ENCODE assay signal across 18 cellular contexts in genomic region chr6:108698593-108699289, GRCh38.
DNase-seq lines count a peak whose midpoint lies in the region; ATAC-seq and TF ChIP-seq lines count a peak whose summit lies in the region.
"Had no signal": no experiment of that assay in that cellular context is flagged by ENCODE, and none has a peak within 500 bp of the region (broad histone marks: within the 10 kb centered on the region; RNA-seq: fewer than 3 reads in every experiment).

No MANE protein-coding gene starts in this region.

- no peaks in the 10 kb centered on the region for H3K79me2 ChIP-seq in trophoblast cell (ENCODE audit: control insufficient read depth, insufficient read depth, low read length, poor library complexity)

- H2BK120ac ChIP-seq in trophoblast cell (ENCODE audit: insufficient read depth, low read length, poor library complexity), result no peak overlapping the region

- no peak overlapping the region for H2BK5ac ChIP-seq in trophoblast cell (ENCODE audit: low read depth, low read length, poor library complexity)

- H3K4ac ChIP-seq in trophoblast cell (ENCODE audit: low read depth, low read length), result no peak overlapping the region

- H3K4me2 ChIP-seq in trophoblast cell (ENCODE audit: low read length), result no peak overlapping the region
- H3K4me2 ChIP-seq: BLaER1 treated with 17β-estradiol and CSF1 and Interleukin-3, amounts not matched to agents 10 nM and 100 nM had no signal

- intact Hi-C loops in left ventricle myocardium superior (cut with micrococcal nuclease), result no loop called here
- intact Hi-C loops in left cardiac atrium (cut with DNase I), result no loop called here
- intact Hi-C loops in aorta (cut with DNase I), result loop anchor here in 1 of 2 donors (5.0 kb wide), 1 partner anchor 39 kb away; no protein-coding TSS in a partner anchor

- H3K79me1 ChIP-seq in trophoblast cell (ENCODE audit: low read length), result no peaks in the 10 kb centered on the region

- peak overlapping the region; percentile 32 for H2BK12ac ChIP-seq in trophoblast cell (ENCODE audit: low read length)

- no peak overlapping the region for H4K8ac ChIP-seq in trophoblast cell (ENCODE audit: low read depth, low read length)

- no peaks in the 10 kb centered on the region for H3K27me3 ChIP-seq in gastroesophageal sphincter
- no peaks in the 10 kb centered on the region for H3K27me3 ChIP-seq in trophoblast cell (ENCODE audit: insufficient read depth, low read length)
- H3K27me3 ChIP-seq in aorta (ENCODE audit: control insufficient read depth in 1 of 2, insufficient read depth in 2 of 2, low read length in 1 of 2), result no peaks in the 10 kb centered on the region
- H3K27me3 ChIP-seq: BLaER1 treated with 17β-estradiol and CSF1 and Interleukin-3, amounts not matched to agents 10 nM and 100 nM had no signal

- H4K91ac ChIP-seq in trophoblast cell (ENCODE audit: low read depth, low read length), result peak overlapping the region; percentile 42

- ATAC-seq in left ventricle myocardium superior, result peak; percentile 5
- ATAC-seq in left cardiac atrium, result no peak
- peak; percentile 14 for ATAC-seq in gastroesophageal sphincter
- ATAC-seq in aorta (ENCODE audit: low FRiP score), result no peak
- no peak for ATAC-seq in GM19023 (IDR thresholded peaks at IDR 0.05; ENCODE audit: unreplicated experiment)

- H4K12ac ChIP-seq in trophoblast cell (ENCODE audit: low read depth, low read length), result no peak overlapping the region

- DNase-seq in left ventricle myocardium superior (no peak), left cardiac atrium (no peak), trophoblast cell (no peak), aorta (no peak), NCI-H2107 treated with DMSO at 0.1 percent for 48 hours (lab: John Stamatoyannopoulos, UW; ENCODE audit: unreplicated experiment) (no peak), NCI-H2171 treated with DMSO at 0.1 percent for 48 hours (lab: John Stamatoyannopoulos, UW) (no peak)
- DNase-seq: GF-D8, HCEC 1CT, MV-4-11, NCI-H1417 treated with DMSO at 0.1 percent for 48 hours, NCI-H2029, NCI-H510A, NCI-H774, RPMI8226 had no signal

- H3K23ac ChIP-seq in trophoblast cell (ENCODE audit: low read length), result no peak overlapping the region

- H3K4me1 ChIP-seq in gastroesophageal sphincter, result no peaks in the 10 kb centered on the region
- H3K4me1 ChIP-seq in trophoblast cell (ENCODE audit: control insufficient read depth in 1 of 2, insufficient read depth in 2 of 2, low read length in 2 of 2), result peaks cover 0 to 4% of the 10 kb centered on the region in 2 experiments
- H3K4me1 ChIP-seq in aorta (ENCODE audit: control insufficient read depth in 1 of 2, insufficient read depth in 2 of 2, low read length in 2 of 2), result peaks cover 2 to 4% of the 10 kb centered on the region in 2 donors
- H3K4me1 ChIP-seq: SJSA1 had no signal

- H3K4me3 ChIP-seq in gastroesophageal sphincter, result no peak overlapping the region
- H3K4me3 ChIP-seq in trophoblast cell (ENCODE audit: low read depth, low read length), result no peak overlapping the region
- H3K4me3 ChIP-seq in aorta (ENCODE audit: low read length in 2 of 2), result no peak overlapping the region
- H3K4me3 ChIP-seq: BLaER1 treated with 17β-estradiol and CSF1 and Interleukin-3, amounts not matched to agents 10 nM and 100 nM; SJSA1 had no signal

- H3K14ac ChIP-seq in trophoblast cell (ENCODE audit: low read length), result no peak overlapping the region

- TF ChIP-seq POLR2A in gastroesophageal sphincter (IDR thresholded peaks at IDR 0.05), result no peak

- H3K36me3 ChIP-seq in gastroesophageal sphincter, result peaks cover 0 to 18% of the 10 kb centered on the region in 2 donors
- H3K36me3 ChIP-seq in trophoblast cell (ENCODE audit: control insufficient read depth in 1 of 2, insufficient read depth in 2 of 2, low read length in 2 of 2), result no peaks in the 10 kb centered on the region
- H3K36me3 ChIP-seq in aorta (ENCODE audit: control insufficient read depth in 1 of 2, insufficient read depth in 2 of 2, low read length in 1 of 2), result no peaks in the 10 kb centered on the region
- H3K36me3 ChIP-seq: SJSA1 had no signal

- WGBS in gastroesophageal sphincter (ENCODE audit: low coverage in 1 of 2), 2 donors, result 92% methylated on average over 6 to 8 of the region's 11 CpGs
- WGBS in trophoblast cell (ENCODE audit: extremely low coverage, insufficient coverage, insufficient read length), result no CpG with 5 or more reads among the region's 11 CpGs
- 87% methylated on average over 11 of the region's 11 CpGs for whole genome bisulfite sequencing in aorta, 2 donors

- no peak for TF ChIP-seq CTCF in gastroesophageal sphincter (IDR thresholded peaks at IDR 0.05)

- H2AK5ac ChIP-seq in trophoblast cell (ENCODE audit: low read length), result no peak overlapping the region

- no peak for TF ChIP-seq EP300 in gastroesophageal sphincter (IDR thresholded peaks at IDR 0.05)

- H3K9me3 ChIP-seq in gastroesophageal sphincter (peaks cover 0 to 38% (median 0%) of the 10 kb centered on the region in 3 donors), trophoblast cell (ENCODE audit: insufficient read depth, low read depth, low read length) (peaks cover under 1% of the 10 kb centered on the region), aorta (ENCODE audit: control insufficient read depth, low read length) (no peaks in the 10 kb centered on the region)
- H3K9me3 ChIP-seq: SJSA1 had no signal

- H3K27ac ChIP-seq in gastroesophageal sphincter, result peak overlapping the region in 1 of 4 donors; percentile 15
- no peak overlapping the region for H3K27ac ChIP-seq in trophoblast cell (ENCODE audit: low read depth, low read length)
- H3K27ac ChIP-seq in aorta (ENCODE audit: low read depth in 1 of 2, low read length in 2 of 2), result peak overlapping the region; percentile 8 to 39
- H3K27ac ChIP-seq: BLaER1 treated with 17β-estradiol and CSF1 and Interleukin-3, amounts not matched to agents 10 nM and 100 nM; SJSA1 had no signal

- no peak overlapping the region for H3K18ac ChIP-seq in trophoblast cell (ENCODE audit: low read length)

- no peak overlapping the region for H3K9ac ChIP-seq in trophoblast cell (ENCODE audit: low read length)
- H3K9ac ChIP-seq: BLaER1 treated with 17β-estradiol and CSF1 and Interleukin-3, amounts not matched to agents 10 nM and 100 nM had no signal

- H2AFZ ChIP-seq in trophoblast cell (ENCODE audit: insufficient read depth, low read length, poor library complexity), result no peak overlapping the region

Comparison
In these comparisons a context has a peak if more than half of its experiments do, and no peak if none do; other contexts are left out.
1. ATAC-seq: peak in left ventricle myocardium superior (single experiment) and gastroesophageal sphincter (single experiment); none in left cardiac atrium (0 of 2), aorta (single experiment) and GM19023 (single experiment).